ENCODE assay signal across 1 cellular context in genomic region chr5:178230879-178231735, GRCh38.
TF ChIP-seq lines count a peak whose summit lies in the region.

No MANE protein-coding gene starts in this region.

TF ChIP-seq in H1, 55 proteins besides CTCF, POLR2A, EP300 and RAD21:
- TF ChIP-seq SUZ12 (IDR thresholded peaks at IDR 0.05; ENCODE audit: low read length) (no peak), SIRT6 (IDR thresholded peaks at IDR 0.05; ENCODE audit: low read length) (no peak), RBBP5 (IDR thresholded peaks at IDR 0.05; ENCODE audit: borderline replicate concordance, low read depth, low read length) (no peak), SAP30 (IDR thresholded peaks at IDR 0.05; ENCODE audit: insufficient read depth, insufficient replicate concordance, low read length) (no peak), ZNF274 (IDR thresholded peaks at IDR 0.05; ENCODE audit: borderline replicate concordance, extremely low read depth, low read length) (no peak), TEAD4 (IDR thresholded peaks at IDR 0.05; ENCODE audit: low read depth, low read length) (no peak)
